Comparison of ENCODE assay signal across 35 cellular contexts in the genomic region with DNA sequence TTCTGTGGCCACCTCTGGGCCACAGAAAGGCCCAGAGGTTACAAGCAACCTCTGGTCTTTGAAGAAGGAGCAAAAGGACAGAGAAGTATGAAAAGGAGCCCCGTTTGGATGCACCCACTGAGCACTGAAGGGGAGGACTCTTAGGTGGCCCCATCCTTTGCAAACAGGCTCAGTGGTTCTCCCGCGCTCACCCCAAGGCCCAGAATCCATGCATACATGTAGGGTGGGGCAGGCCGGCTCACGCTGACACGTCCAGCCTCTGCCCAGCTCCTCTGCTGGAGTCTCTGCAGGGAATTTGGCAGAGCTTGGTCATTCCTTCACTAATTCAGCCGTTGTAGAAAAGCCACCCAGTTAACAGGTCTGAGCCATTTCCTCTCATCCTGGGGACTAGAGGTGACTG.
"Had no signal": no experiment of that assay in that cellular context is flagged by ENCODE, and none has a peak within 500 bp of the region (broad histone marks: within the 10 kb centered on the region; RNA-seq: fewer than 3 reads in every experiment).

No MANE protein-coding gene starts in this region.

- H3K4me3 Mint-ChIP-seq: activated B cell treated with CpG ODN at 0.5 μM for 24 hours; activated CD8-positive, alpha-beta memory T cell treated with anti-CD3 and anti-CD28 coated beads, Interleukin-2, amount 10 ng/mL, durations not matched to agents 7 days and 5 days; activated CD8-positive, alpha-beta T cell treated with anti-CD3 and anti-CD28 coated beads, Interleukin-2, amount 10 ng/mL, durations not matched to agents 7 days and 5 days; activated naive CD4-positive, alpha-beta T cell treated with anti-CD3 and anti-CD28 coated beads for 36 hours; activated naive CD4-positive, alpha-beta T cell treated with anti-CD3 and anti-CD28 coated beads, Interleukin-2, amount 50 U/mL, for 24 hours; activated naive CD8-positive, alpha-beta T cell treated with anti-CD3 and anti-CD28 coated beads for 36 hours; activated naive CD8-positive, alpha-beta T cell treated with anti-CD3 and anti-CD28 coated beads, Interleukin-2, amount 50 U/mL, for 24 hours; activated T-helper 1 cell treated with anti-CD3 and anti-CD28 coated beads, Interleukin-12 subunit alpha, Interleukin-12 subunit beta, Interleukin-2, Interleukin-4 antibody, amounts not matched to agents 30 ng/mL and 10 ng/mL and 1 ng/mL, durations not matched to agents 14 hours and 24 hours and 36 hours; effector memory CD8-positive, alpha-beta T cell; T-cell; T-helper 1 cell treated with Interleukin-12 subunit alpha and Interleukin-12 subunit beta and Interleukin-4 antibody, amounts not matched to agents 30 μg/mL and 1 μg/mL, for 36 hours had no signal

- H3K27me3 ChIP-seq: adrenal gland, body of pancreas, foreskin keratinocyte had no signal

- H3K27me3 Mint-ChIP-seq: activated CD8-positive, alpha-beta memory T cell treated with anti-CD3 and anti-CD28 coated beads, Interleukin-2, amount 10 ng/mL, durations not matched to agents 7 days and 5 days; activated naive CD8-positive, alpha-beta T cell treated with anti-CD3 and anti-CD28 coated beads, Interleukin-2, amount 50 U/mL, for 24 hours had no signal

- H3K9me3 Mint-ChIP-seq: activated B cell treated with CpG ODN at 0.5 μM for 24 hours; activated naive CD4-positive, alpha-beta T cell treated with anti-CD3 and anti-CD28 coated beads for 36 hours; activated naive CD4-positive, alpha-beta T cell treated with anti-CD3 and anti-CD28 coated beads, Interleukin-2, amount 50 U/mL, for 24 hours; activated naive CD8-positive, alpha-beta T cell treated with anti-CD3 and anti-CD28 coated beads for 36 hours; activated naive CD8-positive, alpha-beta T cell treated with anti-CD3 and anti-CD28 coated beads, Interleukin-2, amount 50 U/mL, for 24 hours; activated T-helper 1 cell treated with anti-CD3 and anti-CD28 coated beads, Interleukin-12 subunit alpha, Interleukin-12 subunit beta, Interleukin-2, Interleukin-4 antibody, amounts not matched to agents 30 ng/mL and 10 ng/mL and 1 ng/mL, durations not matched to agents 14 hours and 24 hours and 36 hours; activated T-helper 2 cell treated with anti-CD3 and anti-CD28 coated beads, Interferon-gamma antibody, Interleukin-2, Interleukin-4, amounts not matched to agents 10 μg/mL and 5 μg/mL and 100 μg/mL, durations not matched to agents 14 hours and 24 hours and 36 hours; effector memory CD8-positive, alpha-beta T cell; T-cell; T-helper 1 cell treated with Interleukin-12 subunit alpha and Interleukin-12 subunit beta and Interleukin-4 antibody, amounts not matched to agents 30 μg/mL and 1 μg/mL, for 36 hours had no signal

- H3K4me1 Mint-ChIP-seq: activated B cell treated with CpG ODN at 0.5 μM for 24 hours; activated CD8-positive, alpha-beta memory T cell treated with anti-CD3 and anti-CD28 coated beads, Interleukin-2, amount 10 ng/mL, durations not matched to agents 7 days and 5 days; activated naive CD4-positive, alpha-beta T cell treated with anti-CD3 and anti-CD28 coated beads, Interleukin-2, amount 50 U/mL, for 24 hours; activated naive CD8-positive, alpha-beta T cell treated with anti-CD3 and anti-CD28 coated beads for 36 hours; activated naive CD8-positive, alpha-beta T cell treated with anti-CD3 and anti-CD28 coated beads, Interleukin-2, amount 50 U/mL, for 24 hours; T-cell had no signal

- H3K4me1 ChIP-seq: adrenal gland, body of pancreas, esophagus muscularis mucosa, foreskin keratinocyte, gastrocnemius medialis had no signal

- H3K36me3 Mint-ChIP-seq: activated CD8-positive, alpha-beta memory T cell treated with anti-CD3 and anti-CD28 coated beads, Interleukin-2, amount 10 ng/mL, durations not matched to agents 7 days and 5 days; activated naive CD4-positive, alpha-beta T cell treated with anti-CD3 and anti-CD28 coated beads, Interleukin-2, amount 50 U/mL, for 24 hours; activated naive CD8-positive, alpha-beta T cell treated with anti-CD3 and anti-CD28 coated beads for 36 hours; T-cell had no signal

- H3K4me3 ChIP-seq: adrenal gland, body of pancreas, dorsolateral prefrontal cortex, esophagus muscularis mucosa, gastrocnemius medialis had no signal

- ATAC-seq: activated CD4-positive, CD25-positive, alpha-beta regulatory T cell treated with anti-CD3 and anti-CD28 coated beads, Interleukin-2, amount 50 U/mL, for 24 hours; activated CD8-positive, alpha-beta memory T cell treated with anti-CD3 and anti-CD28 coated beads, Interleukin-2, amount 10 ng/mL, durations not matched to agents 7 days and 5 days; activated CD8-positive, alpha-beta T cell treated with anti-CD3 and anti-CD28 coated beads, Interleukin-2, amount 10 ng/mL, durations not matched to agents 7 days and 5 days; activated naive CD8-positive, alpha-beta T cell treated with anti-CD3 and anti-CD28 coated beads, Interleukin-2, amount 50 U/mL, for 24 hours; body of pancreas; effector memory CD8-positive, alpha-beta T cell; foreskin keratinocyte; gastrocnemius medialis; T-cell had no signal

- DNase-seq: activated B cell treated with CpG ODN at 0.5 μM for 24 hours; activated CD4-positive, alpha-beta T cell treated with anti-CD3 and anti-CD28 coated beads for 48 hours; activated CD4-positive, alpha-beta T cell treated with anti-CD3 and anti-CD28 coated beads, Interleukin-2, amount 50 U/mL, for 1 hour; activated CD4-positive, alpha-beta T cell treated with anti-CD3 and anti-CD28 coated beads, Interleukin-2, amount 50 U/mL, for 48 hours; activated CD8-positive, alpha-beta memory T cell treated with anti-CD3 and anti-CD28 coated beads, Interleukin-2, amount 10 ng/mL, durations not matched to agents 7 days and 5 days; activated CD8-positive, alpha-beta memory T cell treated with anti-CD3 and anti-CD28 coated beads, Interleukin-2, amount 50 U/mL, for 4 hours; activated CD8-positive, alpha-beta T cell treated with anti-CD3 and anti-CD28 coated beads, Interleukin-2, amount 10 ng/mL, durations not matched to agents 7 days and 5 days; activated effector memory CD4-positive, alpha-beta T cell treated with anti-CD3 and anti-CD28 coated beads, Interleukin-2, amount 50 U/mL, for 16 hours; activated naive CD4-positive, alpha-beta T cell treated with anti-CD3 and anti-CD28 coated beads for 36 hours; activated naive CD8-positive, alpha-beta T cell treated with anti-CD3 and anti-CD28 coated beads for 36 hours; activated naive CD8-positive, alpha-beta T cell treated with anti-CD3 and anti-CD28 coated beads, Interleukin-2, amount 50 U/mL, for 24 hours; activated T-cell treated with anti-CD3 and anti-CD28 coated beads, Interleukin-2, amount 50 U/mL, for 1 hour; activated T-cell treated with anti-CD3 and anti-CD28 coated beads, Interleukin-2, amount 50 U/mL, for 48 hours; adrenal gland; amygdala; aorta; body of pancreas; caudate nucleus; dorsolateral prefrontal cortex; effector CD4-positive, alpha-beta T cell; effector memory CD8-positive, alpha-beta T cell; erythroblast; foreskin keratinocyte; gastrocnemius medialis; glutamatergic neuron; SW 1271; T-cell; T1000; WERI-Rb-1 had no signal

- H3K9me3 ChIP-seq: adrenal gland, body of pancreas, esophagus muscularis mucosa, gastrocnemius medialis had no signal

- H3K27ac Mint-ChIP-seq: activated B cell treated with CpG ODN at 0.5 μM for 24 hours; activated CD8-positive, alpha-beta memory T cell treated with anti-CD3 and anti-CD28 coated beads, Interleukin-2, amount 10 ng/mL, durations not matched to agents 7 days and 5 days; activated CD8-positive, alpha-beta T cell treated with anti-CD3 and anti-CD28 coated beads, Interleukin-2, amount 10 ng/mL, durations not matched to agents 7 days and 5 days; activated naive CD4-positive, alpha-beta T cell treated with anti-CD3 and anti-CD28 coated beads for 36 hours; activated naive CD4-positive, alpha-beta T cell treated with anti-CD3 and anti-CD28 coated beads, Interleukin-2, amount 50 U/mL, for 24 hours; activated naive CD8-positive, alpha-beta T cell treated with anti-CD3 and anti-CD28 coated beads for 36 hours; activated naive CD8-positive, alpha-beta T cell treated with anti-CD3 and anti-CD28 coated beads, Interleukin-2, amount 50 U/mL, for 24 hours; activated T-helper 1 cell treated with anti-CD3 and anti-CD28 coated beads, Interleukin-12 subunit alpha, Interleukin-12 subunit beta, Interleukin-2, Interleukin-4 antibody, amounts not matched to agents 30 ng/mL and 10 ng/mL and 1 ng/mL, durations not matched to agents 14 hours and 24 hours and 36 hours; activated T-helper 2 cell treated with anti-CD3 and anti-CD28 coated beads, Interferon-gamma antibody, Interleukin-2, Interleukin-4, amounts not matched to agents 10 μg/mL and 5 μg/mL and 100 μg/mL, durations not matched to agents 14 hours and 24 hours and 36 hours; effector memory CD8-positive, alpha-beta T cell; T-cell; T-helper 1 cell treated with Interleukin-12 subunit alpha and Interleukin-12 subunit beta and Interleukin-4 antibody, amounts not matched to agents 30 μg/mL and 1 μg/mL, for 36 hours had no signal

- H3K36me3 ChIP-seq: adrenal gland, esophagus muscularis mucosa, gastrocnemius medialis, WERI-Rb-1 had no signal

- H3K27ac ChIP-seq: adrenal gland, body of pancreas, dorsolateral prefrontal cortex, esophagus muscularis mucosa, foreskin keratinocyte, gastrocnemius medialis, WERI-Rb-1 had no signal
